In the genomic region with DNA sequence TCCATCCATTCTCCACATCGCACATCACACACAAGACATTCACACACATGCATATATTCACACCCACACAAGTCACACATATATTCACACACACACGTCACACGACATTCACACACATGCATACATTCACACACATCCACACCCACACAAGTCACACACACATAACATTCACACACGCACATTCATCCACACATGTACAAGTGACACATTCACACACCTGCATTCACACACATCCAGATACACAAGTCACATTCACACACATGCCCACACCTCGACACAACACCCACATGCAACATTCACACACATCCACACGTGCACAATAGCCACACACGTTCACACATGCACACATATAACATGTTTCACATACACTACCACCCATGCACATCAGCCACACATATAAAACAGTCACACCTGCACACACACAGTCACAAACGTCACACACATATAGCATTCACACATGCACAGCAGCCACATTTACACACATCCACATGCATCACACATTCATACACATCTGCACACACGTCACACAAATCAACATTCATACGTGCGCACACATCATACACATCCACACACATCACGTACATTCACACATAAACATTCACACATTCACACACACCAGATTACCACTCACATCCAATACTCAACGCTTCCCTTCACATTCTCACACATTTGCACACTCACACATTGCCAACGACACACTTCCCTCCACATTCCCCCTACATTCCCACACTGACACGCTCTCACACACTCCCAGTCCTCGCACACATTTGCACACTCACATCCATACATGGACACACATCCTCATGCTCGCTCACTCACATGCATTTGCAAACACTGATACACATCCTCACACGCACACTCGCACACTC, we compare ENCODE assay signal across 9 cellular contexts. TPM values are rescaled to one million over a fixed set of nuclear protein-coding genes. Genes with fewer than 3 reads are reported as not detected.
DNase-seq lines count a peak whose midpoint lies in the region; ATAC-seq, FAIRE-seq and TF ChIP-seq lines count a peak whose summit lies in the region.
"Had no signal": no experiment of that assay in that cellular context is flagged by ENCODE, and none has a peak within 500 bp of the region (broad histone marks: within the 10 kb centered on the region; RNA-seq: fewer than 3 reads in every experiment).

No MANE protein-coding gene starts in this region.

- no peak overlapping the region for H3K27ac Mint-ChIP-seq in naive thymus-derived CD4-positive, alpha-beta T cell

- H3K36me3 ChIP-seq in A673 (ENCODE audit: insufficient read depth, low read length, poor library complexity, severe bottlenecking), result no peaks in the 10 kb centered on the region
- no peaks in the 10 kb centered on the region for H3K36me3 ChIP-seq in HAP-1 (replicated peaks)
- no peaks in the 10 kb centered on the region for H3K36me3 ChIP-seq in bronchial epithelial cell (ENCODE audit: control insufficient read depth, insufficient read depth, low read length)
- H3K36me3 ChIP-seq in naive thymus-derived CD4-positive, alpha-beta T cell (ENCODE audit: control insufficient read depth in 2 of 3, insufficient read depth in 3 of 3, low read length in 3 of 3), result no peaks in the 10 kb centered on the region

- H3K27ac ChIP-seq in A673 (ENCODE audit: low read depth, low read length, poor library complexity, severe bottlenecking), result no peak overlapping the region
- no peak overlapping the region for H3K27ac ChIP-seq in naive thymus-derived CD4-positive, alpha-beta T cell (ENCODE audit: low read depth, low read length)

- no peak for TF ChIP-seq CTCF in A673 (conservative IDR thresholded peaks at IDR 0.05; ENCODE audit: low read depth, low read length)
- TF ChIP-seq CTCF in bronchial epithelial cell (IDR thresholded peaks at IDR 0.05; ENCODE audit: insufficient read depth, low read length, severe bottlenecking), result no peak

- POLR2A ChIA-PET in A673 (lab: Charles Lee; ENCODE audit: low non-redundant PET), result no interaction called here
- POLR2A ChIA-PET in naive thymus-derived CD4-positive, alpha-beta T cell (lab: Charles Lee), result no interaction called here

- H3K27me3 ChIP-seq in A673 (replicated peaks; ENCODE audit: insufficient read depth, low read depth, low read length, poor library complexity) (no peaks in the 10 kb centered on the region), HAP-1 (ENCODE audit: low read depth) (no peaks in the 10 kb centered on the region), bronchial epithelial cell (ENCODE audit: control insufficient read depth, insufficient read depth, low read length) (no peaks in the 10 kb centered on the region)
- H3K27me3 ChIP-seq in naive thymus-derived CD4-positive, alpha-beta T cell (ENCODE audit: control insufficient read depth in 2 of 2, insufficient read depth in 2 of 2, low read length in 2 of 2), result peaks cover 0 to 6% of the 10 kb centered on the region in 2 donors

- CTCF ChIA-PET in A673 (lab: Charles Lee), result no interaction called here
- CTCF ChIA-PET in naive thymus-derived CD4-positive, alpha-beta T cell (lab: Charles Lee), result no interaction called here

- no peak overlapping the region for H3K4me3 Mint-ChIP-seq in naive thymus-derived CD4-positive, alpha-beta T cell

- DNase-seq in A673 (ENCODE audit: low spot score) (no peak), HAP-1 (ENCODE audit: low spot score in 2 of 2) (no peak), bronchial epithelial cell (ENCODE audit: low read depth) (no peak), T-helper 9 cell (no peak), GM03348 (ENCODE audit: low spot score) (no peak)
- DNase-seq in naive thymus-derived CD4-positive, alpha-beta T cell, result no peak

- no peaks in the 10 kb centered on the region for H3K4me1 ChIP-seq in A673 (ENCODE audit: insufficient read depth, low read length, poor library complexity, severe bottlenecking)
- peaks cover 6% of the 10 kb centered on the region for H3K4me1 ChIP-seq in HAP-1
- peaks cover 0 to 10% of the 10 kb centered on the region in 2 donors for H3K4me1 ChIP-seq in naive thymus-derived CD4-positive, alpha-beta T cell (ENCODE audit: control insufficient read depth in 2 of 2, insufficient read depth in 2 of 2, low read length in 2 of 2)

- intact Hi-C loops in A673 (cut with micrococcal nuclease; ENCODE audit: unreplicated experiment), result no loop called here
- intact Hi-C loops in naive thymus-derived CD4-positive, alpha-beta T cell (cut with micrococcal nuclease), result loop anchor here in 1 of 2 donors (2.0 kb wide), 1 partner anchor 41 kb away; a partner anchor contains a TSS

- H3K4me3 ChIP-seq in A673 (ENCODE audit: low read depth, low read length, poor library complexity, severe bottlenecking) (peak overlapping the region; percentile 43), HAP-1 (peak overlapping the region; percentile 34), bronchial epithelial cell (ENCODE audit: low read depth, low read length) (no peak overlapping the region)
- H3K4me3 ChIP-seq in naive thymus-derived CD4-positive, alpha-beta T cell (ENCODE audit: low read length), result peak overlapping the region; percentile 39

- ATAC-seq in naive thymus-derived CD4-positive, alpha-beta T cell, result no peak
- no peak for ATAC-seq in HG02798 (IDR thresholded peaks at IDR 0.05; ENCODE audit: poor library complexity, unreplicated experiment)
- no peak for ATAC-seq in GM21381 (IDR thresholded peaks at IDR 0.05; ENCODE audit: unreplicated experiment)

- H3K9me3 Mint-ChIP-seq in naive thymus-derived CD4-positive, alpha-beta T cell, result no peaks in the 10 kb centered on the region
- H3K9me3 Mint-ChIP-seq: neural crest cell had no signal

- no TSS peak for BruUV-seq in A673 (replicated peaks; lab: Mats Ljungman, UMichigan)

- H3K27me3 Mint-ChIP-seq in naive thymus-derived CD4-positive, alpha-beta T cell, result peaks cover 20 to 35% (median 25%) of the 10 kb centered on the region in 5 donors

- FAIRE-seq in bronchial epithelial cell (lab: Jason Lieb, UNC), result peak; percentile 97

- peaks cover 0 to 16% (median 9%) of the 10 kb centered on the region in 7 donors for H3K4me1 Mint-ChIP-seq in naive thymus-derived CD4-positive, alpha-beta T cell

- H3K9me3 ChIP-seq in A673 (ENCODE audit: low read depth, low read length, poor library complexity, severe bottlenecking), result no peaks in the 10 kb centered on the region
- no peaks in the 10 kb centered on the region for H3K9me3 ChIP-seq in HAP-1
- H3K9me3 ChIP-seq in naive thymus-derived CD4-positive, alpha-beta T cell (ENCODE audit: control insufficient read depth in 2 of 3, low read length in 3 of 3), result no peaks in the 10 kb centered on the region

- peaks cover 0 to 4% (median 0%) of the 10 kb centered on the region in 5 donors for H3K36me3 Mint-ChIP-seq in naive thymus-derived CD4-positive, alpha-beta T cell

- in situ Hi-C loops in HAP-1 (cut with MboI; ENCODE audit: low sequenced_read_pairs), result no loop called here

RNA-seq across cellular contexts. Expression of a gene that starts 41.0 kb away (rescaled TPM):
- total RNA-seq in A673 (2021), result 91.1 and 96.2 TPM in 2 replicates
- 17.2 and 26.9 TPM in 2 replicates for total RNA-seq in bronchial epithelial cell
- 100 to 1,000 TPM; 129 to 155 (median 132) TPM for total RNA-seq in naive thymus-derived CD4-positive, alpha-beta T cell
- 10 to 100 TPM; 53.2 to 59.5 TPM for polyA plus RNA-seq in naive thymus-derived CD4-positive, alpha-beta T cell
